ENCODE assay signal across 1 cellular context in the genomic region with DNA sequence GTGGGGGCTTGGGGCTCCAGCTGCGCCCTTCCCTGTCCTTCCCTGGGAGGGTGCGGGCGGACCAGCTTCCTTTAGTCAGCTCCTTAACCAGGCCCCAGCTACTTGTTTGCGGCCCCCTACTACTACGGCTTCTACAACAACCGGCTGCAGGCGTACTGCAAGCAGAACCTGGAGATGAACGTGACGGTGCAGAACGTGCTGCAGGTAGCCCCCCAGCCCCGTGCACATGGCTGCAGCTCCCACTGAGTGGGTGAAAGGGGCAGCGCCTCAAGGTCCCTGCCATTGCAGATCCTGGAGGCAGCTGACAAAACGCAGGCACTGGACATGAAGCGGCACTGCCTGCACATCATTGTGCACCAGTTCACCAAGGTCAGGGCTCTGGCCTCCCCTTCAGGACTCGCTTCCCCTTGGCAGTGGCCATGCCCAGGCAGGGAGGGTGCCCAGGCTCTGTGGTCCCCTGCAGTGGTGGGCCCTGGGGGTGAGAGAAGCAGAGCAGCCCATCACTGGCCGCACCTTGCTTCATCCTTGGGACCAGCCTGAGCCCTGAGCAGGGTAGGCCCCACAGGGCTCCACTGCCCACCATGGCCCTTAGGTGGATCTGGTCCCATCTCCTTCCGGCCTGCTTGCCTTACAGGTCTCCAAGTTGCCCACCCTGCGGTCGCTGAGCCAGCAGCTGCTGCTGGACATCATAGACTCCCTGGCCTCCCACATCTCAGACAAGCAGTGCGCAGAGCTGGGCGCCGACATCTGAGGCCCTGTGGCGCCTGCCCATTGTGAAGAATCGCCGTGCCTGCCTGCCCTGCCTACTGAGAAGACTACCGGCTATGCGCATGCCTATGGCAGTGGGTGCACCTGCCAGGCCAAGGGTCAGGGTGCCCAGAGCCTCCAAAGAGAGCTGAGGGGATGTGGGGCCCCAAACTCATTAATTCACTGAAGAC.
TF ChIP-seq lines count a peak whose summit lies in the region.

No MANE protein-coding gene starts in this region.

TF ChIP-seq in HepG2, 621 proteins besides CTCF, POLR2A, EP300 and RAD21:
- TF ChIP-seq ZNF740 (CRISPR knock-in tag; IDR thresholded peaks at IDR 0.05): no peak
- TF ChIP-seq AGO2 (optimal IDR thresholded peaks at IDR 0.05; ENCODE audit: low read depth, low read length): peak; percentile 89
- TF ChIP-seq FOXA1 (IDR thresholded peaks at IDR 0.05): no peak
- no peak for TF ChIP-seq FOXA1 (CRISPR knock-in tag; IDR thresholded peaks at IDR 0.05)
- TF ChIP-seq, protein P1, sequence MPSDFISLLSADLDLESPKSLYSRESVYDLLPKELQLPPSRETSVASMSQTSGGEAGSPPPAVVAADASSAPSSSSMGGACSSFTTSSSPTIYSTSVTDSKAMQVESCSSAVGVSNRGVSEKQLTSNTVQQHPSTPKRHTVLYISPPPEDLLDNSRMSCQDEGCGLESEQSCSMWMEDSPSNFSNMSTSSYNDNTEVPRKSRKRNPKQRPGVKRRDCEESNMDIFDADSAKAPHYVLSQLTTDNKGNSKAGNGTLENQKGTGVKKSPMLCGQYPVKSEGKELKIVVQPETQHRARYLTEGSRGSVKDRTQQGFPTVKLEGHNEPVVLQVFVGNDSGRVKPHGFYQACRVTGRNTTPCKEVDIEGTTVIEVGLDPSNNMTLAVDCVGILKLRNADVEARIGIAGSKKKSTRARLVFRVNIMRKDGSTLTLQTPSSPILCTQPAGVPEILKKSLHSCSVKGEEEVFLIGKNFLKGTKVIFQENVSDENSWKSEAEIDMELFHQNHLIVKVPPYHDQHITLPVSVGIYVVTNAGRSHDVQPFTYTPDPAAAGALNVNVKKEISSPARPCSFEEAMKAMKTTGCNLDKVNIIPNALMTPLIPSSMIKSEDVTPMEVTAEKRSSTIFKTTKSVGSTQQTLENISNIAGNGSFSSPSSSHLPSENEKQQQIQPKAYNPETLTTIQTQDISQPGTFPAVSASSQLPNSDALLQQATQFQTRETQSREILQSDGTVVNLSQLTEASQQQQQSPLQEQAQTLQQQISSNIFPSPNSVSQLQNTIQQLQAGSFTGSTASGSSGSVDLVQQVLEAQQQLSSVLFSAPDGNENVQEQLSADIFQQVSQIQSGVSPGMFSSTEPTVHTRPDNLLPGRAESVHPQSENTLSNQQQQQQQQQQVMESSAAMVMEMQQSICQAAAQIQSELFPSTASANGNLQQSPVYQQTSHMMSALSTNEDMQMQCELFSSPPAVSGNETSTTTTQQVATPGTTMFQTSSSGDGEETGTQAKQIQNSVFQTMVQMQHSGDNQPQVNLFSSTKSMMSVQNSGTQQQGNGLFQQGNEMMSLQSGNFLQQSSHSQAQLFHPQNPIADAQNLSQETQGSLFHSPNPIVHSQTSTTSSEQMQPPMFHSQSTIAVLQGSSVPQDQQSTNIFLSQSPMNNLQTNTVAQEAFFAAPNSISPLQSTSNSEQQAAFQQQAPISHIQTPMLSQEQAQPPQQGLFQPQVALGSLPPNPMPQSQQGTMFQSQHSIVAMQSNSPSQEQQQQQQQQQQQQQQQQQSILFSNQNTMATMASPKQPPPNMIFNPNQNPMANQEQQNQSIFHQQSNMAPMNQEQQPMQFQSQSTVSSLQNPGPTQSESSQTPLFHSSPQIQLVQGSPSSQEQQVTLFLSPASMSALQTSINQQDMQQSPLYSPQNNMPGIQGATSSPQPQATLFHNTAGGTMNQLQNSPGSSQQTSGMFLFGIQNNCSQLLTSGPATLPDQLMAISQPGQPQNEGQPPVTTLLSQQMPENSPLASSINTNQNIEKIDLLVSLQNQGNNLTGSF (CRISPR knock-in tag; IDR thresholded peaks at IDR 0.05): no peak
- TF ChIP-seq, protein P2, sequence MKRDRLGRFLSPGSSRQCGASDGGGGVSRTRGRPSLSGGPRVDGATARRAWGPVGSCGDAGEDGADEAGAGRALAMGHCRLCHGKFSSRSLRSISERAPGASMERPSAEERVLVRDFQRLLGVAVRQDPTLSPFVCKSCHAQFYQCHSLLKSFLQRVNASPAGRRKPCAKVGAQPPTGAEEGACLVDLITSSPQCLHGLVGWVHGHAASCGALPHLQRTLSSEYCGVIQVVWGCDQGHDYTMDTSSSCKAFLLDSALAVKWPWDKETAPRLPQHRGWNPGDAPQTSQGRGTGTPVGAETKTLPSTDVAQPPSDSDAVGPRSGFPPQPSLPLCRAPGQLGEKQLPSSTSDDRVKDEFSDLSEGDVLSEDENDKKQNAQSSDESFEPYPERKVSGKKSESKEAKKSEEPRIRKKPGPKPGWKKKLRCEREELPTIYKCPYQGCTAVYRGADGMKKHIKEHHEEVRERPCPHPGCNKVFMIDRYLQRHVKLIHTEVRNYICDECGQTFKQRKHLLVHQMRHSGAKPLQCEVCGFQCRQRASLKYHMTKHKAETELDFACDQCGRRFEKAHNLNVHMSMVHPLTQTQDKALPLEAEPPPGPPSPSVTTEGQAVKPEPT (CRISPR knock-in tag; IDR thresholded peaks at IDR 0.05; ENCODE audit: low read depth): no peak
- no peak for TF ChIP-seq KLF12 (CRISPR knock-in tag; IDR thresholded peaks at IDR 0.05; ENCODE audit: borderline replicate concordance)
- no peak for TF ChIP-seq RFXAP (CRISPR knock-in tag; IDR thresholded peaks at IDR 0.05; ENCODE audit: borderline replicate concordance)
